ENCODE assay signal across 9 cellular contexts in genomic region chr13:33494596-33495214, GRCh38.
A peak's percentile ranks its signal among the peaks of the same experiment; 100 is the strongest.
DNase-seq lines count a peak whose midpoint lies in the region; ATAC-seq and TF ChIP-seq lines count a peak whose summit lies in the region.
"Had no signal": no experiment of that assay in that cellular context is flagged by ENCODE, and none has a peak within 500 bp of the region (broad histone marks: within the 10 kb centered on the region; RNA-seq: fewer than 3 reads in every experiment).

No MANE protein-coding gene starts in this region.

- H3K4me1 ChIP-seq in heart left ventricle: peaks cover 0 to 31% (median 19%) of the 10 kb centered on the region in 12 donors

- H3K9me3 ChIP-seq in heart left ventricle: no peaks in the 10 kb centered on the region

- TF ChIP-seq CTCF in heart left ventricle (IDR thresholded peaks at IDR 0.05): no peak

- H3K4me3 ChIP-seq in heart left ventricle: no peak overlapping the region

- WGBS in heart left ventricle, 4 donors: 32 to 48% (median 37%) methylated on average over 4 of the region's 4 CpGs

- DNase-seq in heart left ventricle (peak in 3 of 5 donors; percentile 15 to 57 (median 37)), cardiac septum (ENCODE audit: low spot score) (no peak), amniotic stem cell (lab: John Stamatoyannopoulos, UW) (peak; percentile 52), iris pigment epithelial cell (ENCODE audit: low read depth) (peak; percentile 99), NOMO-1 (lab: John Stamatoyannopoulos, UW; ENCODE audit: unreplicated experiment in 2 of 2) (no peak), SK-N-DZ (ENCODE audit: low spot score) (no peak)
- DNase-seq: CD4-positive, alpha-beta T cell had no signal

- ATAC-seq in heart left ventricle (peak; percentile 62 to 94 (median 91)), HG02610 (IDR thresholded peaks at IDR 0.05; ENCODE audit: unreplicated experiment) (no peak), HG03135 (IDR thresholded peaks at IDR 0.05; ENCODE audit: unreplicated experiment) (no peak)

- no peaks in the 10 kb centered on the region for H3K36me3 ChIP-seq in heart left ventricle

- no peaks in the 10 kb centered on the region for H3K27me3 ChIP-seq in heart left ventricle

- peak overlapping the region in 11 of 12 donors; percentile 23 to 85 (median 55) for H3K27ac ChIP-seq in heart left ventricle

- no peak for TF ChIP-seq POLR2A in heart left ventricle (IDR thresholded peaks at IDR 0.05)

- intact Hi-C loops in heart left ventricle (cut with DNase I) (loop anchor here in 2 of 10 donors (5.0 kb wide), 1 partner anchor 48 kb away; no protein-coding TSS in a partner anchor), cardiac septum (cut with DNase I) (loop anchor here (5.0 kb wide), 1 partner anchor 48 kb away; no protein-coding TSS in a partner anchor)

Comparison
In these comparisons a context has a peak if more than half of its experiments do, and no peak if none do; other contexts are left out.
1. DNase-seq: peak in heart left ventricle (3 of 5), amniotic stem cell (single experiment) and iris pigment epithelial cell (single experiment); none in cardiac septum (single experiment), NOMO-1 (0 of 2) and SK-N-DZ (single experiment).
2. ATAC-seq: peak in heart left ventricle (4 of 4); none in HG02610 (single experiment) and HG03135 (single experiment).